1 cellular context compared by ENCODE assay signal in genomic region chr1:69993787-69994186, GRCh38.
TF ChIP-seq lines count a peak whose summit lies in the region.

No MANE protein-coding gene starts in this region.

TF ChIP-seq in HEK293, 187 proteins besides CTCF, POLR2A, EP300 and RAD21 (continued from another document and continues in another):
- TF ChIP-seq PRDM6 (tag by site-specific recombination; IDR thresholded peaks at IDR 0.05) (peak; percentile 63), ZNF362 (tag by site-specific recombination; IDR thresholded peaks at IDR 0.05) (no peak), IKZF3 (tag by site-specific recombination; IDR thresholded peaks at IDR 0.05) (no peak), SALL2 (tag by site-specific recombination; IDR thresholded peaks at IDR 0.05; ENCODE audit: borderline replicate concordance) (no peak), HIC1 (tag by site-specific recombination; IDR thresholded peaks at IDR 0.05) (peak; percentile 48; the same call in 1 of the 2 replicates), TSHZ1 (tag by site-specific recombination; IDR thresholded peaks at IDR 0.05; ENCODE audit: borderline replicate concordance) (no peak), YY1 (tag by site-specific recombination; IDR thresholded peaks at IDR 0.05) (no peak), ATF2 (tag by site-specific recombination; IDR thresholded peaks at IDR 0.05; ENCODE audit: low read depth) (peak; percentile 95), ZNF449 (tag by site-specific recombination; IDR thresholded peaks at IDR 0.05) (no peak), PBX3 (CRISPR knock-in tag; IDR thresholded peaks at IDR 0.05) (no peak), KLF16 (tag by site-specific recombination; IDR thresholded peaks at IDR 0.05) (0 out of 2 replicates have a peak, but pooled peaks have one; percentile 43), ZNF366 (tag by site-specific recombination; conservative IDR thresholded peaks at IDR 0.05) (peak; percentile 37; the same call in 1 of the 2 replicates), ZNF791 (tag by site-specific recombination; IDR thresholded peaks at IDR 0.05) (no peak), ZNF580 (tag by site-specific recombination; IDR thresholded peaks at IDR 0.05) (peak; percentile 69; the same call in 1 of the 2 replicates), ZNF175 (tag by site-specific recombination; IDR thresholded peaks at IDR 0.05) (no peak), BCL6B (tag by site-specific recombination; IDR thresholded peaks at IDR 0.05) (peak; percentile 34; the same call in 1 of the 2 replicates), ZNF843 (tag by site-specific recombination; IDR thresholded peaks at IDR 0.05) (peak; percentile 64), ZBTB21 (tag by site-specific recombination; IDR thresholded peaks at IDR 0.05) (peak; percentile 65), ZNF37A (tag by site-specific recombination; IDR thresholded peaks at IDR 0.05) (0 out of 2 replicates have a peak, but pooled peaks have one; percentile 33), ZNF324 (tag by site-specific recombination; IDR thresholded peaks at IDR 0.05) (no peak), ZNF138 (tag by site-specific recombination; IDR thresholded peaks at IDR 0.05; ENCODE audit: borderline replicate concordance) (no peak), ZNF146 (tag by site-specific recombination; IDR thresholded peaks at IDR 0.05) (no peak), ZBTB44 (tag by site-specific recombination; IDR thresholded peaks at IDR 0.05) (0 out of 2 replicates have a peak, but pooled peaks have one; percentile 20), BCL11A (tag by site-specific recombination; IDR thresholded peaks at IDR 0.05; ENCODE audit: low read depth) (0 out of 2 replicates have a peak, but pooled peaks have one; percentile 31), ZNF610 (tag by site-specific recombination; IDR thresholded peaks at IDR 0.05; ENCODE audit: borderline replicate concordance) (no peak), KLF1 (tag by site-specific recombination; IDR thresholded peaks at IDR 0.05) (no peak), ZNF76 (tag by site-specific recombination; IDR thresholded peaks at IDR 0.05; ENCODE audit: borderline replicate concordance, low read depth) (no peak), ZNF555 (tag by site-specific recombination; conservative IDR thresholded peaks at IDR 0.05) (no peak), ZNF629 (tag by site-specific recombination; IDR thresholded peaks at IDR 0.05) (peak; percentile 63), ZFP3 (tag by site-specific recombination; IDR thresholded peaks at IDR 0.05; ENCODE audit: low read depth) (no peak), PRDM2 (tag by site-specific recombination; IDR thresholded peaks at IDR 0.05; ENCODE audit: borderline replicate concordance) (no peak), ZEB2 (tag by site-specific recombination; IDR thresholded peaks at IDR 0.05) (peak; percentile 58; the same call in 1 of the 2 replicates), GLI4 (tag by site-specific recombination; IDR thresholded peaks at IDR 0.05) (no peak)
